22 cellular contexts compared by ENCODE assay signal in the genomic region with DNA sequence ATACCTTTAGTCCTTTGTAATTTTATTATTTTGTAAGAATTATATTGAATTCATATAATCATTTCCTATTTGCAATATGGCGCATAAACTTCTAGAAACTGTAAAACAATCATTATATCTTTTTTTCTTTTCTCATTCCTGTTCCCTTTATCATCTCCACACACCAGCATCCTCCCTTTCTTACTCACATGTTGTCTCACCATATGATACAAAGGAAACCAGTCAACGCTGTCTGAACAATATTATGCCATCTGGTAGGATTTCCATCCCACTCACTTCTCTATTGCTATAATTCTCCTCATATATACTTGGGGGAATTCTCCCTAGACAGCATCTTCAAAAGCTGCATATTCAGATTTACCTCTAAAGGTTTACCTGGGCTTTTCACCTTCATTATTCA.
A peak's percentile ranks its signal among the peaks of the same experiment; 100 is the strongest.
DNase-seq lines count a peak whose midpoint lies in the region; ATAC-seq, FAIRE-seq and TF ChIP-seq lines count a peak whose summit lies in the region.
"Had no signal": no experiment of that assay in that cellular context is flagged by ENCODE, and none has a peak within 500 bp of the region (broad histone marks: within the 10 kb centered on the region; RNA-seq: fewer than 3 reads in every experiment).

No MANE protein-coding gene starts in this region.

- no peak overlapping the region for H3K56ac ChIP-seq in IMR-90 (ENCODE audit: extremely low read depth, insufficient read depth, low read length)
- no peak overlapping the region for H3K56ac ChIP-seq in mesendoderm (ENCODE audit: low read length)

- no peak for TF ChIP-seq CTCF in IMR-90 (conservative IDR thresholded peaks at IDR 0.05; ENCODE audit: low read depth, low read length)
- no peak for TF ChIP-seq CTCF in endothelial cell of umbilical vein (IDR thresholded peaks at IDR 0.05; ENCODE audit: extremely low read depth in 1 of 2, insufficient read depth in 1 of 2, low read depth in 1 of 2, low read length in 2 of 2)
- no peak for TF ChIP-seq CTCF in right atrium auricular region (IDR thresholded peaks at IDR 0.05)
- TF ChIP-seq CTCF in right lobe of liver (IDR thresholded peaks at IDR 0.05), result no peak

- ATAC-seq in IMR-90 (ENCODE audit: low read depth), result no peak
- ATAC-seq in right lobe of liver, result no peak
- ATAC-seq: effector memory CD8-positive, alpha-beta T cell; left lobe of liver; stimulated activated memory B cell treated with anti-CD40 and anti-IgM and Interleukin-4, amounts not matched to agents 10 μg/mL and 1 μg/mL and 100 μg/mL, for 72 hours had no signal

- H2AFZ ChIP-seq in IMR-90 (replicated peaks; ENCODE audit: low read length, poor library complexity) (no peak overlapping the region), endothelial cell of umbilical vein (ENCODE audit: low read depth, low read length) (no peak overlapping the region)

- no peak for TF ChIP-seq RAD21 in IMR-90 (IDR thresholded peaks at IDR 0.05; ENCODE audit: low read length)

- no peak overlapping the region for H2BK20ac ChIP-seq in IMR-90 (ENCODE audit: low read depth, low read length)

- POLR2A ChIA-PET in IMR-90 (lab: Charles Lee; ENCODE audit: unreplicated experiment), result no interaction called here
- POLR2A ChIA-PET in endothelial cell of umbilical vein (lab: Charles Lee), result interaction anchor here (0.6 kb wide), 1 partner anchor 55 kb away, joined by 3 read pairs; no protein-coding TSS in a partner anchor

- no peaks in the 10 kb centered on the region; the same call in 1 of the 2 replicates for H3K4me1 ChIP-seq in IMR-90 (ENCODE audit: control insufficient read depth, insufficient read depth, low read length)
- peaks cover 11% of the 10 kb centered on the region for H3K4me1 ChIP-seq in endothelial cell of umbilical vein (ENCODE audit: control insufficient read depth, extremely low read depth, insufficient read depth, low read length)
- H3K4me1 ChIP-seq in mesendoderm (ENCODE audit: control insufficient read depth, low read depth, low read length), result peaks cover 5% of the 10 kb centered on the region
- no peaks in the 10 kb centered on the region for H3K4me1 ChIP-seq in right atrium auricular region
- H3K4me1 ChIP-seq in right lobe of liver, result no peaks in the 10 kb centered on the region
- H3K4me1 ChIP-seq: testis had no signal

- H2BK15ac ChIP-seq in IMR-90 (ENCODE audit: low read depth, low read length) (no peak overlapping the region), mesendoderm (replicated peaks; ENCODE audit: low read depth) (peak overlapping the region; percentile 57)

- H3K4me3 ChIP-seq in IMR-90 (ENCODE audit: insufficient read depth, low read depth, low read length) (no peak overlapping the region), endothelial cell of umbilical vein (replicated peaks in 1 of 3; ENCODE audit: insufficient read depth in 1 of 3, low read depth in 1 of 3, low read length in 3 of 3) (no peak overlapping the region), mesendoderm (ENCODE audit: low read length) (no peak overlapping the region), right atrium auricular region (no peak overlapping the region), right lobe of liver (no peak overlapping the region)
- H3K4me3 ChIP-seq: coronary artery, heart right ventricle, testis had no signal

- BruUV-seq in IMR-90 (replicated peaks; lab: Mats Ljungman, UMichigan) (no TSS peak), endothelial cell of umbilical vein (replicated peaks; lab: Mats Ljungman, UMichigan) (no TSS peak)

- no peak overlapping the region for H2BK120ac ChIP-seq in IMR-90 (ENCODE audit: low read depth, low read length)
- no peak overlapping the region for H2BK120ac ChIP-seq in mesendoderm (ENCODE audit: low read depth, low read length)

- DNase-seq in G401 (ENCODE audit: low spot score), result peak; percentile 58
- DNase-seq in IMR-90, result peak; percentile 64
- DNase-seq in endothelial cell of umbilical vein (ENCODE audit: low read depth, low spot score), result peak; percentile 10
- no peak for DNase-seq in mesendoderm
- DNase-seq in CD1c-positive myeloid dendritic cell (ENCODE audit: extremely low spot score), result no peak
- no peak for DNase-seq in right atrium auricular region (ENCODE audit: low spot score)
- no peak for DNase-seq in right lobe of liver
- DNase-seq: activated CD4-positive, alpha-beta T cell treated with anti-CD3 and anti-CD28 coated beads for 4 hours; activated gamma-delta T cell treated with Interleukin-2 at 50 U/mL for 16 hours; activated T-cell treated with anti-CD3 and anti-CD28 coated beads, Interleukin-2, amount 50 U/mL, for 24 hours; effector memory CD8-positive, alpha-beta T cell; heart right ventricle; KG1; naive B cell; NCI-H1436; NCI-H526 treated with DMSO at 0.1 percent for 48 hours; stimulated activated CD4-positive, alpha-beta T cell treated with anti-CD3 and anti-CD28 coated beads, Interleukin-2, amount 100 ng/mL, for 48 hours; testis had no signal

- dilution Hi-C loops in IMR-90 (cut with HindIII; ENCODE audit: low sequenced_read_pairs, unreplicated experiment), result no loop called here
- dilution Hi-C loops in endothelial cell of umbilical vein (cut with MboI; ENCODE audit: extremely low pct_ligation_motif_present, low sequenced_read_pairs), result no loop called here

- no peak overlapping the region for H2AK5ac ChIP-seq in IMR-90 (ENCODE audit: low read depth, low read length)
- no peak overlapping the region for H2AK5ac ChIP-seq in mesendoderm (ENCODE audit: low read length)

- H3K79me1 ChIP-seq in IMR-90 (ENCODE audit: low read depth in 1 of 2, low read length in 2 of 2) (no peaks in the 10 kb centered on the region), mesendoderm (ENCODE audit: low read length) (no peaks in the 10 kb centered on the region)

- H3K9me1 ChIP-seq in IMR-90 (ENCODE audit: insufficient read depth, low read length) (peaks cover 4% of the 10 kb centered on the region; the same call in 1 of the 2 replicates), endothelial cell of umbilical vein (replicated peaks; ENCODE audit: control insufficient read depth, extremely low read depth, insufficient read depth, low read length) (no peaks in the 10 kb centered on the region)

- H4K8ac ChIP-seq in IMR-90 (ENCODE audit: low read depth in 2 of 2, low read length in 2 of 2), result no peak overlapping the region
- no peak overlapping the region for H4K8ac ChIP-seq in mesendoderm (ENCODE audit: low read depth, low read length)

- in situ Hi-C loops in G401 (cut with HindIII; ENCODE audit: low sequenced_read_pairs), result no loop called here
- in situ Hi-C loops in IMR-90 (cut with MboI; ENCODE audit: low sequenced_read_pairs), result no loop called here

- H3K23ac ChIP-seq in IMR-90 (ENCODE audit: low read depth, low read length), result no peak overlapping the region
- no peak overlapping the region for H3K23ac ChIP-seq in mesendoderm (ENCODE audit: low read length)

- CTCF ChIA-PET in IMR-90 (lab: Yijun Ruan, JAX), result interaction anchor here (0.6 kb wide), 2 partner anchors 17 to 19 kb away, joined by 3 to 5 read pairs; no protein-coding TSS in a partner anchor
- CTCF ChIA-PET in endothelial cell of umbilical vein (lab: Charles Lee), result interaction anchor here (0.7 to 1.4 kb wide), 2 partner anchors 25 to 471 kb away, joined by 3 read pairs; no protein-coding TSS in a partner anchor

- FAIRE-seq in endothelial cell of umbilical vein (lab: Jason Lieb, UNC), result no peak
- FAIRE-seq: urothelium cell line had no signal

- H3K9ac ChIP-seq in IMR-90 (ENCODE audit: low read depth, low read length) (no peak overlapping the region), endothelial cell of umbilical vein (replicated peaks; ENCODE audit: extremely low read depth, insufficient read depth, low read length) (no peak overlapping the region), mesendoderm (ENCODE audit: low read length) (no peak overlapping the region)

- TF ChIP-seq POLR2A in IMR-90 (IDR thresholded peaks at IDR 0.05; ENCODE audit: low read depth, low read length), result no peak
- no peak for TF ChIP-seq POLR2A in endothelial cell of umbilical vein (IDR thresholded peaks at IDR 0.05; ENCODE audit: low read depth, low read length)
- TF ChIP-seq POLR2A in right lobe of liver (IDR thresholded peaks at IDR 0.05), result no peak

- intact Hi-C loops in IMR-90 (cut with micrococcal nuclease), result no loop called here
- intact Hi-C loops in endothelial cell of umbilical vein (cut with micrococcal nuclease), result loop anchor here (5.0 kb wide), 1 partner anchor 193 kb away; no protein-coding TSS in a partner anchor
- intact Hi-C loops in right lobe of liver (cut with DNase I), result no loop called here

- no peak overlapping the region for H4K91ac ChIP-seq in IMR-90 (ENCODE audit: insufficient read depth, low read depth, low read length)

- H3K27me3 ChIP-seq in IMR-90 (ENCODE audit: control insufficient read depth, insufficient read depth, low read length) (no peaks in the 10 kb centered on the region), endothelial cell of umbilical vein (ENCODE audit: control insufficient read depth in 2 of 2, insufficient read depth in 2 of 2, low read length in 2 of 2) (no peaks in the 10 kb centered on the region), mesendoderm (ENCODE audit: insufficient read depth, low read length, poor library complexity) (no peaks in the 10 kb centered on the region), right atrium auricular region (no peaks in the 10 kb centered on the region), right lobe of liver (no peaks in the 10 kb centered on the region)
- H3K27me3 ChIP-seq: heart right ventricle, testis had no signal

- no peak overlapping the region for H4K5ac ChIP-seq in IMR-90 (ENCODE audit: low read depth, low read length)
- H4K5ac ChIP-seq in mesendoderm (ENCODE audit: low read length), result no peak overlapping the region

- no peak overlapping the region for H2BK5ac ChIP-seq in IMR-90 (ENCODE audit: low read depth, low read length, poor library complexity, severe bottlenecking)
- no peak overlapping the region for H2BK5ac ChIP-seq in mesendoderm (ENCODE audit: low read length)

- H2AK9ac ChIP-seq in IMR-90 (replicated peaks; ENCODE audit: low read depth, low read length, poor library complexity), result no peak overlapping the region

- no peaks in the 10 kb centered on the region for H3K79me2 ChIP-seq in endothelial cell of umbilical vein (ENCODE audit: control insufficient read depth, insufficient read depth, low read length)
- H3K79me2 ChIP-seq in mesendoderm (ENCODE audit: control insufficient read depth, insufficient read depth, low read length), result no peaks in the 10 kb centered on the region

- H3K36me3 ChIP-seq in IMR-90 (ENCODE audit: control insufficient read depth, insufficient read depth, low read length) (no peaks in the 10 kb centered on the region), endothelial cell of umbilical vein (ENCODE audit: control insufficient read depth in 2 of 2, extremely low read depth in 1 of 2, insufficient read depth in 2 of 2, low read length in 2 of 2) (no peaks in the 10 kb centered on the region), mesendoderm (ENCODE audit: control insufficient read depth, insufficient read depth, low read length) (no peaks in the 10 kb centered on the region), right atrium auricular region (no peaks in the 10 kb centered on the region), right lobe of liver (no peaks in the 10 kb centered on the region)
- H3K36me3 ChIP-seq: heart right ventricle had no signal

- H3K14ac ChIP-seq in IMR-90 (replicated peaks; ENCODE audit: low read depth, low read length), result no peak overlapping the region

- H3K18ac ChIP-seq in IMR-90 (ENCODE audit: low read depth, low read length) (no peak overlapping the region), mesendoderm (ENCODE audit: low read length) (peak overlapping the region; percentile 18)

- no peak overlapping the region for H3K27ac ChIP-seq in IMR-90 (ENCODE audit: insufficient read depth, low read length)
- no peak overlapping the region for H3K27ac ChIP-seq in endothelial cell of umbilical vein (ENCODE audit: insufficient read depth, low read depth, low read length)
- no peak overlapping the region for H3K27ac ChIP-seq in mesendoderm (ENCODE audit: low read depth, low read length)
- H3K27ac ChIP-seq in right atrium auricular region, result no peak overlapping the region
- no peak overlapping the region for H3K27ac ChIP-seq in right lobe of liver
- H3K27ac ChIP-seq: coronary artery, heart right ventricle, testis had no signal

- WGBS in IMR-90 (ENCODE audit: extremely low coverage in 2 of 2, insufficient read length in 1 of 2), 2 experiments, result no CpG with 5 or more reads among the region's 2 CpGs
- no CpG with 5 or more reads among the region's 2 CpGs for WGBS in mesendoderm (ENCODE audit: extremely low coverage, insufficient coverage, low lambda C conversion rate)
- WGBS in right lobe of liver (ENCODE audit: insufficient coverage, low coverage, low lambda C conversion rate, missing lambda C conversion rate), result 86% methylated on average over 2 of the region's 2 CpGs

- H4K20me1 ChIP-seq in IMR-90 (ENCODE audit: insufficient read depth, low read length), result no peaks in the 10 kb centered on the region
- H4K20me1 ChIP-seq in endothelial cell of umbilical vein (replicated peaks; ENCODE audit: control insufficient read depth, extremely low read depth, insufficient read depth, low read length), result no peaks in the 10 kb centered on the region

- H3K4ac ChIP-seq in IMR-90 (ENCODE audit: low read depth, low read length) (no peak overlapping the region), mesendoderm (ENCODE audit: low read depth, low read length) (no peak overlapping the region)

- no peak overlapping the region for H3K4me2 ChIP-seq in IMR-90 (ENCODE audit: low read depth, low read length)
- no peak overlapping the region for H3K4me2 ChIP-seq in endothelial cell of umbilical vein (ENCODE audit: insufficient read depth, low read length)
- H3K4me2 ChIP-seq in mesendoderm (ENCODE audit: low read length), result no peak overlapping the region

- H3K9me3 ChIP-seq in IMR-90 (ENCODE audit: control insufficient read depth, insufficient read depth, low read length) (0 out of 2 replicates have a peak, but pooled peaks cover 2% of the 10 kb centered on the region), endothelial cell of umbilical vein (replicated peaks; ENCODE audit: control insufficient read depth, insufficient read depth, low read length) (no peaks in the 10 kb centered on the region), right atrium auricular region (no peaks in the 10 kb centered on the region), right lobe of liver (no peaks in the 10 kb centered on the region)
- H3K9me3 ChIP-seq: heart right ventricle, testis had no signal

Comparison
In these comparisons a context has a peak if more than half of its experiments do, and no peak if none do; other contexts are left out.
1. DNase-seq: peak in G401 (single experiment), IMR-90 (single experiment) and endothelial cell of umbilical vein (single experiment); none in mesendoderm (single experiment), CD1c-positive myeloid dendritic cell (single experiment), right atrium auricular region (single experiment) and right lobe of liver (0 of 3).